ENCODE assay signal across 8 cellular contexts in genomic region chr20:31559704-31560093, GRCh38. TPM values are rescaled to one million over a fixed set of nuclear protein-coding genes. Genes with fewer than 3 reads are reported as not detected.
A peak's percentile ranks its signal among the peaks of the same experiment; 100 is the strongest.
DNase-seq lines count a peak whose midpoint lies in the region; ATAC-seq and TF ChIP-seq lines count a peak whose summit lies in the region.

No MANE protein-coding gene starts in this region.

- no peaks in the 10 kb centered on the region for H3K27me3 Mint-ChIP-seq in activated CD8-positive, alpha-beta memory T cell treated with anti-CD3 and anti-CD28 coated beads, Interleukin-2, amount 10 ng/mL, durations not matched to agents 7 days and 5 days
- no peaks in the 10 kb centered on the region for H3K27me3 Mint-ChIP-seq in endodermal cell (ENCODE audit: insufficient read depth)

- H3K36me3 ChIP-seq in endodermal cell (ENCODE audit: control insufficient read depth, insufficient read depth, low read length), result peaks cover 65% of the 10 kb centered on the region

- peak overlapping the region; percentile 82 for H3K27ac Mint-ChIP-seq in activated CD8-positive, alpha-beta memory T cell treated with anti-CD3 and anti-CD28 coated beads, Interleukin-2, amount 10 ng/mL, durations not matched to agents 7 days and 5 days
- H3K27ac Mint-ChIP-seq in endodermal cell, result peak overlapping the region; percentile 95
- H3K27ac Mint-ChIP-seq in stimulated activated effector memory CD8-positive, alpha-beta T cell treated with anti-CD3 and anti-CD28 coated beads, Interleukin-12 subunit alpha, Interleukin-12 subunit beta, amount 100 ng/mL, for 72 hours, result peak overlapping the region; percentile 84

- no peaks in the 10 kb centered on the region for H3K9me3 Mint-ChIP-seq in activated CD8-positive, alpha-beta memory T cell treated with anti-CD3 and anti-CD28 coated beads, Interleukin-2, amount 10 ng/mL, durations not matched to agents 7 days and 5 days (ENCODE audit: low read depth)
- no peaks in the 10 kb centered on the region for H3K9me3 Mint-ChIP-seq in endodermal cell
- H3K9me3 Mint-ChIP-seq in stimulated activated effector memory CD8-positive, alpha-beta T cell treated with anti-CD3 and anti-CD28 coated beads, Interleukin-12 subunit alpha, Interleukin-12 subunit beta, amount 100 ng/mL, for 72 hours, result no peaks in the 10 kb centered on the region

- no peak for TF ChIP-seq CTCF in endodermal cell (conservative IDR thresholded peaks at IDR 0.05)

- H3K4me3 ChIP-seq in endodermal cell (ENCODE audit: low read length), result no peak overlapping the region

- H3K36me3 Mint-ChIP-seq in activated CD8-positive, alpha-beta memory T cell treated with anti-CD3 and anti-CD28 coated beads, Interleukin-2, amount 10 ng/mL, durations not matched to agents 7 days and 5 days, result peaks cover 30% of the 10 kb centered on the region
- peaks cover 81% of the 10 kb centered on the region for H3K36me3 Mint-ChIP-seq in endodermal cell (ENCODE audit: low read depth)
- H3K36me3 Mint-ChIP-seq in stimulated activated effector memory CD8-positive, alpha-beta T cell treated with anti-CD3 and anti-CD28 coated beads, Interleukin-12 subunit alpha, Interleukin-12 subunit beta, amount 100 ng/mL, for 72 hours, result peaks cover 94% of the 10 kb centered on the region

- CTCF ChIA-PET in activated CD8-positive, alpha-beta memory T cell treated with anti-CD3 and anti-CD28 coated beads, Interleukin-2, amount 10 ng/mL, durations not matched to agents 7 days and 5 days (lab: Charles Lee), result interaction anchor here (0.8 to 31.0 kb wide), 20 partner anchors 8 to 180 kb away, joined by 3 to 1101 read pairs (median 4); partner anchors contain the start of genes ID1 and TPX2

- H3K9me3 ChIP-seq in endodermal cell (ENCODE audit: control insufficient read depth, low read length), result no peaks in the 10 kb centered on the region

- no peak overlapping the region for H3K9ac ChIP-seq in endodermal cell (ENCODE audit: extremely low read depth, low read length, poor library complexity, severe bottlenecking)

- no peaks in the 10 kb centered on the region for H3K27me3 ChIP-seq in endodermal cell (ENCODE audit: control insufficient read depth, insufficient read depth, low read length, poor library complexity, severe bottlenecking)

- peak; percentile 9 for ATAC-seq in activated CD8-positive, alpha-beta memory T cell treated with anti-CD3 and anti-CD28 coated beads, Interleukin-2, amount 10 ng/mL, durations not matched to agents 7 days and 5 days
- ATAC-seq in stimulated activated effector memory CD8-positive, alpha-beta T cell treated with anti-CD3 and anti-CD28 coated beads, Interleukin-12 subunit alpha, Interleukin-12 subunit beta, amount 100 ng/mL, for 72 hours, result peak; percentile 29
- no peak for ATAC-seq in HG03280 (IDR thresholded peaks at IDR 0.05; ENCODE audit: unreplicated experiment)
- no peak for ATAC-seq in GM19324 (IDR thresholded peaks at IDR 0.05; ENCODE audit: low FRiP score, unreplicated experiment)

- no peak for DNase-seq in activated CD8-positive, alpha-beta memory T cell treated with anti-CD3 and anti-CD28 coated beads, Interleukin-2, amount 10 ng/mL, durations not matched to agents 7 days and 5 days
- no peak for DNase-seq in activated CD8-positive, alpha-beta memory T cell treated with anti-CD3 and anti-CD28 coated beads for 24 hours
- DNase-seq in RPMI7951 (ENCODE audit: low read depth) (peak; percentile 74), endodermal cell (no peak), NCI-H69 (lab: John Stamatoyannopoulos, UW) (no peak)
- DNase-seq in stimulated activated effector memory CD8-positive, alpha-beta T cell treated with anti-CD3 and anti-CD28 coated beads, Interleukin-12 subunit alpha, Interleukin-12 subunit beta, amount 100 ng/mL, for 72 hours (ENCODE audit: low spot score in 2 of 2), result no peak

- H3K4me3 Mint-ChIP-seq in activated CD8-positive, alpha-beta memory T cell treated with anti-CD3 and anti-CD28 coated beads, Interleukin-2, amount 10 ng/mL, durations not matched to agents 7 days and 5 days, result no peak overlapping the region
- H3K4me3 Mint-ChIP-seq in endodermal cell, result no peak overlapping the region
- H3K4me3 Mint-ChIP-seq in stimulated activated effector memory CD8-positive, alpha-beta T cell treated with anti-CD3 and anti-CD28 coated beads, Interleukin-12 subunit alpha, Interleukin-12 subunit beta, amount 100 ng/mL, for 72 hours, result no peak overlapping the region

- 87 to 100% methylated on average over 2 of the region's 2 CpGs for WGBS in endodermal cell (ENCODE audit: insufficient coverage in 1 of 2, insufficient read length in 1 of 2), 2 experiments

- H3K4me1 ChIP-seq in endodermal cell (ENCODE audit: control insufficient read depth, insufficient read depth, low read length), result no peaks in the 10 kb centered on the region

- H3K27ac ChIP-seq in endodermal cell (ENCODE audit: low read depth, low read length), result no peak overlapping the region

- peaks cover 17% of the 10 kb centered on the region for H3K4me1 Mint-ChIP-seq in activated CD8-positive, alpha-beta memory T cell treated with anti-CD3 and anti-CD28 coated beads, Interleukin-2, amount 10 ng/mL, durations not matched to agents 7 days and 5 days
- H3K4me1 Mint-ChIP-seq in endodermal cell, result peaks cover 18% of the 10 kb centered on the region
- peaks cover 25% of the 10 kb centered on the region for H3K4me1 Mint-ChIP-seq in stimulated activated effector memory CD8-positive, alpha-beta T cell treated with anti-CD3 and anti-CD28 coated beads, Interleukin-12 subunit alpha, Interleukin-12 subunit beta, amount 100 ng/mL, for 72 hours

RNA-seq across cellular contexts. Expression of gene ID1, which starts 45.4 kb away (rescaled TPM):
- not detected for total RNA-seq in activated CD8-positive, alpha-beta memory T cell treated with anti-CD3 and anti-CD28 coated beads, Interleukin-2, amount 10 ng/mL, durations not matched to agents 7 days and 5 days
- 315 and 437 TPM in 2 replicates for total RNA-seq in RPMI7951 (2014; rRNA removed; shearing (Covaris generic))
- total RNA-seq in endodermal cell, result 100 to 1,000 TPM; 380 to 447 TPM
- 223 TPM for polyA plus RNA-seq in endodermal cell (2013, experiment 1 of 2)
- polyA plus RNA-seq in endodermal cell (2013, experiment 2 of 2), result 194 TPM

RNA-seq across cellular contexts. Expression of gene HM13, which starts 45.5 kb away (rescaled TPM):
- total RNA-seq in activated CD8-positive, alpha-beta memory T cell treated with anti-CD3 and anti-CD28 coated beads, Interleukin-2, amount 10 ng/mL, durations not matched to agents 7 days and 5 days, result 100 to 1,000 TPM; 151 to 152 TPM
- total RNA-seq in RPMI7951 (2014; rRNA removed; shearing (Covaris generic)), result 176 and 179 TPM in 2 replicates
- total RNA-seq in endodermal cell, result 100 to 1,000 TPM; 120 to 206 TPM
- 85.1 TPM for polyA plus RNA-seq in endodermal cell (2013, experiment 1 of 2)
- polyA plus RNA-seq in endodermal cell (2013, experiment 2 of 2), result 81.4 TPM

Comparison
In these comparisons a context has a peak if more than half of its experiments do, and no peak if none do; other contexts are left out.
1. ATAC-seq: peak in activated CD8-positive, alpha-beta memory T cell treated with anti-CD3 and anti-CD28 coated beads, Interleukin-2, amount 10 ng/mL, durations not matched to agents 7 days and 5 days (single experiment) and stimulated activated effector memory CD8-positive, alpha-beta T cell treated with anti-CD3 and anti-CD28 coated beads, Interleukin-12 subunit alpha, Interleukin-12 subunit beta, amount 100 ng/mL, for 72 hours (single experiment); none in HG03280 (single experiment) and GM19324 (single experiment).
2. RNA of gene ID1, which starts 45.4 kb away (total RNA-seq): 380 to 447 TPM in endodermal cell and 315 to 437 TPM in RPMI7951; not detected in activated CD8-positive, alpha-beta memory T cell treated with anti-CD3 and anti-CD28 coated beads, Interleukin-2, amount 10 ng/mL, durations not matched to agents 7 days and 5 days; every median in the first group is over 100 times any median in the second.
3. Peak in every context shown above with its lines, with median percentiles within 50 percentile points of each other: H3K27ac Mint-ChIP-seq.